Comparison of ENCODE assay signal across 24 cellular contexts in genomic region chr20:45958593-45958992, GRCh38. TPM values are rescaled to one million over a fixed set of nuclear protein-coding genes. Genes with fewer than 3 reads are reported as not detected.
"Had no signal": no experiment of that assay in that cellular context is flagged by ENCODE, and none has a peak within 500 bp of the region (broad histone marks: within the 10 kb centered on the region; RNA-seq: fewer than 3 reads in every experiment).

No MANE protein-coding gene starts in this region.

- H3K27ac Mint-ChIP-seq: activated CD4-positive, alpha-beta T cell treated with anti-CD3 and anti-CD28 coated beads, Interleukin-2, amount 10 ng/mL, durations not matched to agents 7 days and 5 days; activated naive CD8-positive, alpha-beta T cell; activated T-cell treated with anti-CD3 and anti-CD28 coated beads, Interleukin-2, amount 50 U/mL, for 72 hours had no signal

- DNase-seq: activated CD4-positive, alpha-beta T cell treated with anti-CD3 and anti-CD28 coated beads, Interleukin-2, amount 10 ng/mL, durations not matched to agents 7 days and 5 days; activated CD4-positive, CD25-positive, alpha-beta regulatory T cell; activated CD8-positive, alpha-beta memory T cell treated with anti-CD3 and anti-CD28 coated beads, Interleukin-2, amount 50 U/mL, for 4 hours; activated gamma-delta T cell; activated T-cell treated with anti-CD3 and anti-CD28 coated beads, Interleukin-2, amount 50 U/mL, for 72 hours; effector memory CD8-positive, alpha-beta T cell; foreskin keratinocyte; glutamatergic neuron; hippocampal formation; islet precursor cell; midbrain; small intestine; stimulated activated CD4-positive, alpha-beta T cell treated with anti-CD3 and anti-CD28 coated beads, Interleukin-4, amount 100 ng/mL, for 1 hour; T-helper 1 cell; T-helper 9 cell had no signal

- H3K4me3 Mint-ChIP-seq: activated CD4-positive, alpha-beta T cell treated with anti-CD3 and anti-CD28 coated beads, Interleukin-2, amount 10 ng/mL, durations not matched to agents 7 days and 5 days; activated naive CD8-positive, alpha-beta T cell; activated T-cell treated with anti-CD3 and anti-CD28 coated beads, Interleukin-2, amount 50 U/mL, for 72 hours; effector memory CD8-positive, alpha-beta T cell; neural crest cell had no signal

- H3K27me3 Mint-ChIP-seq: activated CD4-positive, alpha-beta T cell treated with anti-CD3 and anti-CD28 coated beads, Interleukin-2, amount 10 ng/mL, durations not matched to agents 7 days and 5 days; activated naive CD8-positive, alpha-beta T cell; effector memory CD8-positive, alpha-beta T cell had no signal

- H3K4me1 Mint-ChIP-seq: neural crest cell had no signal

- H3K27ac ChIP-seq: epithelial cell of prostate, foreskin keratinocyte, prostate gland had no signal

- H3K4me1 ChIP-seq: foreskin keratinocyte, prostate gland had no signal

- H3K27me3 ChIP-seq: foreskin keratinocyte had no signal

- H3K4me3 ChIP-seq: prostate gland had no signal

- H3K9me3 Mint-ChIP-seq: activated CD4-positive, alpha-beta T cell treated with anti-CD3 and anti-CD28 coated beads, Interleukin-2, amount 10 ng/mL, durations not matched to agents 7 days and 5 days; activated T-cell treated with anti-CD3 and anti-CD28 coated beads, Interleukin-2, amount 50 U/mL, for 72 hours; effector memory CD8-positive, alpha-beta T cell; neural crest cell had no signal

- H3K9me3 ChIP-seq: prostate gland had no signal

- ATAC-seq: activated T-cell treated with anti-CD3 and anti-CD28 coated beads, Interleukin-2, amount 50 U/mL, for 72 hours; effector memory CD8-positive, alpha-beta T cell; foreskin keratinocyte; right cardiac atrium; SK-N-SH treated with all-trans-retinoic acid at 6 μM for 48 hours had no signal

RNA-seq across cellular contexts. Expression of gene MMP9, which starts 50.1 kb away (rescaled TPM):
- total RNA-seq: activated CD4-positive, alpha-beta T cell treated with anti-CD3 and anti-CD28 coated beads, Interleukin-2, amount 10 ng/mL, durations not matched to agents 7 days and 5 days; fibroblast of lung; lung microvascular endothelial cell; myocyte; neural crest cell had no signal
- polyA plus RNA-seq: fibroblast of lung had no signal
